Comparison of ENCODE assay signal across 10 cellular contexts in genomic region chr1:26276432-26276838, GRCh38. TPM values are rescaled to one million over a fixed set of nuclear protein-coding genes. Genes with fewer than 3 reads are reported as not detected.
A peak's percentile ranks its signal among the peaks of the same experiment; 100 is the strongest.
DNase-seq lines count a peak whose midpoint lies in the region; ATAC-seq and TF ChIP-seq lines count a peak whose summit lies in the region.
"Had no signal": no experiment of that assay in that cellular context is flagged by ENCODE, and none has a peak within 500 bp of the region (broad histone marks: within the 10 kb centered on the region; RNA-seq: fewer than 3 reads in every experiment).

No MANE protein-coding gene starts in this region.

- no peak for TF ChIP-seq CTCF in liver (IDR thresholded peaks at IDR 0.05; ENCODE audit: low read depth, low read length, missing input control)

- H3K27ac Mint-ChIP-seq in activated CD4-positive, alpha-beta T cell treated with anti-CD3 and anti-CD28 coated beads for 36 hours, result peak overlapping the region; percentile 94
- peak overlapping the region; percentile 92 to 93 for H3K27ac Mint-ChIP-seq in activated naive CD4-positive, alpha-beta T cell treated with anti-CD3 and anti-CD28 coated beads, Interleukin-2, amount 50 U/mL, for 72 hours

- H3K36me3 Mint-ChIP-seq in activated CD4-positive, alpha-beta T cell treated with anti-CD3 and anti-CD28 coated beads for 36 hours (ENCODE audit: low read depth), result peaks cover 61% of the 10 kb centered on the region
- peaks cover 35 to 47% of the 10 kb centered on the region in 2 donors for H3K36me3 Mint-ChIP-seq in activated naive CD4-positive, alpha-beta T cell treated with anti-CD3 and anti-CD28 coated beads, Interleukin-2, amount 50 U/mL, for 72 hours

- H3K4me1 ChIP-seq in liver (ENCODE audit: control insufficient read depth in 4 of 4, insufficient read depth in 4 of 4, low read length in 3 of 4), result peaks cover 17 to 50% (median 33%) of the 10 kb centered on the region in 4 donors
- peaks cover 23% of the 10 kb centered on the region for H3K4me1 ChIP-seq in thymus (ENCODE audit: control insufficient read depth, insufficient read depth, low read length)

- POLR2A ChIA-PET in activated CD4-positive, alpha-beta T cell treated with anti-CD3 and anti-CD28 coated beads for 36 hours (lab: Charles Lee), result interaction anchor here (1.0 to 1.4 kb wide), 3 partner anchors 13 to 42 kb away, joined by 3 to 4 read pairs (median 3); no protein-coding TSS in a partner anchor

- H3K9ac ChIP-seq in liver (ENCODE audit: low read depth in 1 of 2, low read length in 2 of 2), result peak overlapping the region in 1 of 2 donors; percentile 34

- H3K27me3 Mint-ChIP-seq in activated CD4-positive, alpha-beta T cell treated with anti-CD3 and anti-CD28 coated beads for 36 hours, result no peaks in the 10 kb centered on the region

- CTCF ChIA-PET in activated CD4-positive, alpha-beta T cell treated with anti-CD3 and anti-CD28 coated beads for 36 hours (lab: Charles Lee), result interaction anchor here (0.6 to 17.6 kb wide), 17 partner anchors 8 to 273 kb away, joined by 3 to 399 read pairs (median 6); partner anchors contain the start of genes CD52, CEP85 and DHDDS

- H3K4me3 ChIP-seq in liver (ENCODE audit: low read depth in 1 of 3, low read length in 3 of 3), result no peak overlapping the region
- H3K4me3 ChIP-seq in thymus (ENCODE audit: low read length), result no peak overlapping the region

- H3K4me3 Mint-ChIP-seq in activated CD4-positive, alpha-beta T cell treated with anti-CD3 and anti-CD28 coated beads for 36 hours, result peak overlapping the region; percentile 27

- intact Hi-C loops in activated CD4-positive, alpha-beta T cell treated with anti-CD3 and anti-CD28 coated beads for 36 hours (cut with DNase I, micrococcal nuclease), result loop anchor here (1.0 to 5.0 kb wide), 4 partner anchors 12 to 306 kb away; no protein-coding TSS in a partner anchor

- H3K9me3 ChIP-seq in liver (ENCODE audit: control insufficient read depth in 4 of 4, low read length in 3 of 4) (no peaks in the 10 kb centered on the region), thymus (ENCODE audit: control insufficient read depth) (no peaks in the 10 kb centered on the region)

- H3K9me3 Mint-ChIP-seq in activated CD4-positive, alpha-beta T cell treated with anti-CD3 and anti-CD28 coated beads for 36 hours (ENCODE audit: low read depth), result no peaks in the 10 kb centered on the region
- H3K9me3 Mint-ChIP-seq in activated naive CD4-positive, alpha-beta T cell treated with anti-CD3 and anti-CD28 coated beads, Interleukin-2, amount 50 U/mL, for 72 hours, result no peaks in the 10 kb centered on the region

- DNase-seq in activated CD4-positive, alpha-beta T cell treated with anti-CD3 and anti-CD28 coated beads for 36 hours, result no peak
- DNase-seq in activated CD4-positive, alpha-beta T cell treated with anti-CD3 and anti-CD28 coated beads, Interleukin-2, amount 50 U/mL, for 4 hours, result no peak
- no peak for DNase-seq in activated naive CD4-positive, alpha-beta T cell treated with anti-CD3 and anti-CD28 coated beads, Interleukin-2, amount 50 U/mL, for 72 hours (ENCODE audit: low spot score in 2 of 2)

- ATAC-seq in activated CD4-positive, alpha-beta T cell treated with anti-CD3 and anti-CD28 coated beads for 36 hours, result no peak
- ATAC-seq in activated naive CD4-positive, alpha-beta T cell treated with anti-CD3 and anti-CD28 coated beads, Interleukin-2, amount 50 U/mL, for 72 hours, result peak in 1 of 2 donors; percentile 1
- ATAC-seq in GM18870 (IDR thresholded peaks at IDR 0.05; ENCODE audit: unreplicated experiment), result no peak
- no peak for ATAC-seq in HG02759 (IDR thresholded peaks at IDR 0.05; ENCODE audit: unreplicated experiment)
- ATAC-seq in GM19463 (IDR thresholded peaks at IDR 0.05; ENCODE audit: unreplicated experiment), result no peak

- TF ChIP-seq RAD21 in liver (IDR thresholded peaks at IDR 0.05), result no peak

- WGBS in liver, result 81% methylated on average over 2 of the region's 2 CpGs
- WGBS in thymus, result 93% methylated on average over 2 of the region's 2 CpGs

- H3K36me3 ChIP-seq in liver (ENCODE audit: control insufficient read depth in 4 of 4, insufficient read depth in 3 of 4, low read depth in 1 of 4, low read length in 3 of 4), result peaks cover 0 to 11% (median 4%) of the 10 kb centered on the region in 4 donors
- peaks cover 46% of the 10 kb centered on the region for H3K36me3 ChIP-seq in thymus (ENCODE audit: control insufficient read depth, insufficient read depth)

- H3K27ac ChIP-seq in liver (ENCODE audit: low read depth in 1 of 2, low read length in 2 of 2) (peak overlapping the region; percentile 58 to 61), thymus (ENCODE audit: low read depth) (peak overlapping the region; percentile 86)

- H3K27me3 ChIP-seq in liver (ENCODE audit: control insufficient read depth in 4 of 4, insufficient read depth in 4 of 4, low read length in 3 of 4) (no peaks in the 10 kb centered on the region), thymus (ENCODE audit: control insufficient read depth, insufficient read depth) (no peaks in the 10 kb centered on the region)

- peaks cover 59% of the 10 kb centered on the region for H3K4me1 Mint-ChIP-seq in activated CD4-positive, alpha-beta T cell treated with anti-CD3 and anti-CD28 coated beads for 36 hours

TF ChIP-seq in liver, 16 proteins besides CTCF, POLR2A, EP300 and RAD21:
- TF ChIP-seq EGR1 (IDR thresholded peaks at IDR 0.05; ENCODE audit: low read depth in 2 of 2) (no peak), SP1 (IDR thresholded peaks at IDR 0.05) (no peak), YY1 (IDR thresholded peaks at IDR 0.05) (no peak), FOXA2 (IDR thresholded peaks at IDR 0.05) (no peak), JUND (IDR thresholded peaks at IDR 0.05) (no peak), NR2F2 (IDR thresholded peaks at IDR 0.05) (no peak), HNF4G (IDR thresholded peaks at IDR 0.05) (no peak), GABPA (IDR thresholded peaks at IDR 0.05 in 1 of 2, conservative IDR thresholded peaks at IDR 0.05 in 1 of 2) (no peak), REST (IDR thresholded peaks at IDR 0.05) (no peak)
- TF ChIP-seq, protein P1, sequence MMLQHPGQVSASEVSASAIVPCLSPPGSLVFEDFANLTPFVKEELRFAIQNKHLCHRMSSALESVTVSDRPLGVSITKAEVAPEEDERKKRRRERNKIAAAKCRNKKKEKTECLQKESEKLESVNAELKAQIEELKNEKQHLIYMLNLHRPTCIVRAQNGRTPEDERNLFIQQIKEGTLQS (IDR thresholded peaks at IDR 0.05), result no peak
TF ChIP-seq in liver: peak in this region for 0.

RNA-seq across cellular contexts. Expression of gene SH3BGRL3, which starts 3.5 kb away (rescaled TPM):
- 100 to 1,000 TPM; 267 to 381 TPM for total RNA-seq in activated CD4-positive, alpha-beta T cell treated with anti-CD3 and anti-CD28 coated beads for 36 hours
- total RNA-seq in activated naive CD4-positive, alpha-beta T cell treated with anti-CD3 and anti-CD28 coated beads, Interleukin-2, amount 50 U/mL, for 72 hours, result 100 to 1,000 TPM; 261 to 364 TPM
- 10 to 100 TPM in 1 of 2 donors, 1 to 10 TPM in 1; 4.5 to 10.0 TPM for total RNA-seq in liver
- polyA plus RNA-seq in liver, result 10 to 100 TPM; 36.0 to 93.2 TPM
- polyA plus RNA-seq in thymus, result 261 TPM

RNA-seq across cellular contexts. Expression of gene UBXN11, which starts 30.0 kb away (rescaled TPM):
- total RNA-seq in activated CD4-positive, alpha-beta T cell treated with anti-CD3 and anti-CD28 coated beads for 36 hours, result 10 to 100 TPM; 19.4 to 22.2 TPM
- total RNA-seq in activated naive CD4-positive, alpha-beta T cell treated with anti-CD3 and anti-CD28 coated beads, Interleukin-2, amount 50 U/mL, for 72 hours, result 10 to 100 TPM; 21.0 to 25.8 TPM
- total RNA-seq in liver, result 1 to 10 TPM; 3.0 to 9.5 TPM
- 1 to 10 TPM; 5.7 to 8.9 TPM for polyA plus RNA-seq in liver
- polyA plus RNA-seq in thymus, result 42.7 TPM

RNA-seq across cellular contexts. Expression of gene CD52, which starts 41.3 kb away (rescaled TPM):
- 100 to 1,000 TPM; 216 to 217 TPM for total RNA-seq in activated CD4-positive, alpha-beta T cell treated with anti-CD3 and anti-CD28 coated beads for 36 hours
- total RNA-seq in activated naive CD4-positive, alpha-beta T cell treated with anti-CD3 and anti-CD28 coated beads, Interleukin-2, amount 50 U/mL, for 72 hours, result 100 to 1,000 TPM; 343 to 698 TPM
- total RNA-seq in liver, result 1 to 10 TPM; 1.7 to 4.0 TPM
- polyA plus RNA-seq in liver (10 to 100 TPM; 13.8 to 16.4 TPM), thymus (1,113 TPM)
- total RNA-seq: frontal cortex had no signal
- polyA plus RNA-seq: BJ had no signal

RNA-seq across cellular contexts. Expression of gene CEP85, which starts 42.4 kb away (rescaled TPM):
- total RNA-seq in activated CD4-positive, alpha-beta T cell treated with anti-CD3 and anti-CD28 coated beads for 36 hours, result 10 to 100 TPM; 31.1 to 31.9 TPM
- total RNA-seq in activated naive CD4-positive, alpha-beta T cell treated with anti-CD3 and anti-CD28 coated beads, Interleukin-2, amount 50 U/mL, for 72 hours, result 10 to 100 TPM; 26.9 to 92.3 TPM
- total RNA-seq in liver, result 10 to 100 TPM in 1 of 2 donors, 1 to 10 TPM in 1; 7.3 to 14.6 TPM
- 1 to 10 TPM; 2.6 to 3.4 TPM for polyA plus RNA-seq in liver
- polyA plus RNA-seq in thymus, result 9.7 TPM

Comparison
In these comparisons a context has a peak if more than half of its experiments do, and no peak if none do; other contexts are left out.
1. RNA of gene SH3BGRL3, which starts 3.5 kb away (total RNA-seq): 267 to 381 TPM in activated CD4-positive, alpha-beta T cell treated with anti-CD3 and anti-CD28 coated beads for 36 hours and 261 to 364 TPM in activated naive CD4-positive, alpha-beta T cell treated with anti-CD3 and anti-CD28 coated beads, Interleukin-2, amount 50 U/mL, for 72 hours; 4.5 to 10.0 TPM in liver; every median in the first group is over 10 times any median in the second.
2. RNA of gene CD52, which starts 41.3 kb away (total RNA-seq): 343 to 698 TPM in activated naive CD4-positive, alpha-beta T cell treated with anti-CD3 and anti-CD28 coated beads, Interleukin-2, amount 50 U/mL, for 72 hours and 216 to 217 TPM in activated CD4-positive, alpha-beta T cell treated with anti-CD3 and anti-CD28 coated beads for 36 hours; 1.7 to 4.0 TPM in liver; every median in the first group is over 10 times any median in the second.